ENCODE assay signal across 16 cellular contexts in genomic region chr1:16266411-16267118, GRCh38. TPM values are rescaled to one million over a fixed set of nuclear protein-coding genes. Genes with fewer than 3 reads are reported as not detected.
DNase-seq lines count a peak whose midpoint lies in the region; TF ChIP-seq lines count a peak whose summit lies in the region.
"Had no signal": no experiment of that assay in that cellular context is flagged by ENCODE, and none has a peak within 500 bp of the region (broad histone marks: within the 10 kb centered on the region; RNA-seq: fewer than 3 reads in every experiment).

No MANE protein-coding gene starts in this region.

- H3K9me3 ChIP-seq in BE2C (no peaks in the 10 kb centered on the region), HAP-1 (no peaks in the 10 kb centered on the region)

- H3K4me1 ChIP-seq in BE2C, result peaks cover 6% of the 10 kb centered on the region; the same call in 1 of the 2 replicates
- H3K4me1 ChIP-seq in HAP-1, result peaks cover 31% of the 10 kb centered on the region

- H3K36me3 ChIP-seq in BE2C (no peaks in the 10 kb centered on the region; the same call in 1 of the 2 replicates), HAP-1 (replicated peaks) (no peaks in the 10 kb centered on the region)

- no peak for TF ChIP-seq CTCF in BE2C (IDR thresholded peaks at IDR 0.05; ENCODE audit: low read depth, low read length)
- TF ChIP-seq CTCF in choroid plexus epithelial cell (conservative IDR thresholded peaks at IDR 0.05; ENCODE audit: low read depth, low read length), result no peak

- DNase-seq in BE2C (peak; percentile 55), LHCN-M2 (ENCODE audit: low read depth) (peak; percentile 83), choroid plexus epithelial cell (ENCODE audit: low read depth) (peak; percentile 44), lung microvascular endothelial cell (ENCODE audit: low read depth in 2 of 2) (peak; percentile 55 to 83), NCI-H2107 treated with DMSO at 0.1 percent for 48 hours (lab: John Stamatoyannopoulos, UW; ENCODE audit: unreplicated experiment) (no peak), kidney glomerular epithelial cell (lab: John Stamatoyannopoulos, UW) (no peak), HAP-1 (ENCODE audit: low spot score in 2 of 2) (no peak), HuH-7 (ENCODE audit: low spot score) (no peak)
- DNase-seq: activated naive CD4-positive, alpha-beta T cell treated with anti-CD3 and anti-CD28 coated beads, Interleukin-2, amount 50 U/mL, for 16 hours; DMS153; HCEC 1CT; hypothalamus; MM.1S; NCI-H2107; occipital lobe; SHP77 had no signal

- H3K27me3 ChIP-seq in BE2C (no peaks in the 10 kb centered on the region), HAP-1 (ENCODE audit: low read depth) (no peaks in the 10 kb centered on the region)

- H3K4me3 ChIP-seq in BE2C (ENCODE audit: low read depth, low read length) (no peak overlapping the region), choroid plexus epithelial cell (ENCODE audit: low read depth, low read length) (no peak overlapping the region), HAP-1 (no peak overlapping the region)

- in situ Hi-C loops in HAP-1 (cut with MboI; ENCODE audit: low sequenced_read_pairs), result no loop called here

RNA-seq across cellular contexts. Expression of gene CPLANE2, which starts 29.6 kb away (rescaled TPM):
- polyA plus RNA-seq in BE2C (2012; ENCODE audit: insufficient read depth, insufficient read length, low read depth), result 2.4 TPM
- 5.2 and 7.1 TPM in 2 replicates for total RNA-seq in LHCN-M2 (2014; rRNA removed)
- polyA plus RNA-seq in LHCN-M2 (2012), result 5.4 TPM
- total RNA-seq in lung microvascular endothelial cell, result 6.7 and 7.2 TPM in 2 replicates

RNA-seq across cellular contexts. Expression of gene ARHGEF19, which starts 54.1 kb away (rescaled TPM):
- polyA plus RNA-seq in BE2C (2012; ENCODE audit: insufficient read depth, insufficient read length, low read depth), result 13.3 TPM
- total RNA-seq in LHCN-M2 (2014; rRNA removed) (1.9 TPM in 2 replicates), lung microvascular endothelial cell (3.3 and 4.6 TPM in 2 replicates)
- 2.1 TPM for polyA plus RNA-seq in LHCN-M2 (2012)

Comparison
In these comparisons a context has a peak if more than half of its experiments do, and no peak if none do; other contexts are left out.
1. DNase-seq: peak in BE2C (single experiment), LHCN-M2 (single experiment), choroid plexus epithelial cell (single experiment) and lung microvascular endothelial cell (2 of 2); none in NCI-H2107 treated with DMSO at 0.1 percent for 48 hours (single experiment), kidney glomerular epithelial cell (single experiment), HAP-1 (0 of 2) and HuH-7 (single experiment).